Comparison of ENCODE assay signal across 22 cellular contexts in the genomic region with DNA sequence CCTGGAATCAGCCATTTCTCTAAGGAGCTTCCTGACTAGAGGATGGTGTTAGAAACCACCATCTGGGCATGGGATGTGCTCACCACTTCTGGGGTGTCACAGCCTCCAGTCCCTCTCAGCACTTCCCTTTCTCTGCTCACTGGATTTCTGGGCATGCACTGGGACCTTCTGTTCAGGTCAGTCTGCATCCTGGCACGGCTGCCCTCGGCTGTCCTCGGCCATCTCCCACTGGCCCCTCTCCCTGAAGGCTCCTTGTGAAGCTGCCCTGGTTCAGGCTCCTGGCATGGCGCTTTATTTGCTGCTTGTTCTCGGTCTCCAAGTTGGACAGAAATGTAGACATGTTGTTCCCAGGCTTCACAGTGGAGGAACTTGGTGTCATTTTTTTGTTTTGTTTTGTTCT. TPM values are rescaled to one million over a fixed set of nuclear protein-coding genes. Genes with fewer than 3 reads are reported as not detected.
DNase-seq lines count a peak whose midpoint lies in the region; ATAC-seq and TF ChIP-seq lines count a peak whose summit lies in the region.
"Had no signal": no experiment of that assay in that cellular context is flagged by ENCODE, and none has a peak within 500 bp of the region (broad histone marks: within the 10 kb centered on the region; RNA-seq: fewer than 3 reads in every experiment).

No MANE protein-coding gene starts in this region.

- no peak overlapping the region for H3K4me3 Mint-ChIP-seq in H9
- H3K4me3 Mint-ChIP-seq in activated T-cell treated with anti-CD3 and anti-CD28 coated beads, Interleukin-2, amount 50 U/mL, for 72 hours: no peak overlapping the region
- H3K4me3 Mint-ChIP-seq: CD4-positive, alpha-beta T cell; GM23338; HFFc6 had no signal

- TF ChIP-seq POLR2A in GM18505 (IDR thresholded peaks at IDR 0.05; ENCODE audit: borderline replicate concordance, extremely low read depth, insufficient read depth, insufficient read length): no peak

- H3K4me1 ChIP-seq in H9 (ENCODE audit: insufficient read depth, low read length) (no peaks in the 10 kb centered on the region; the same call in 1 of the 2 replicates), upper lobe of right lung (no peaks in the 10 kb centered on the region)
- H3K4me1 ChIP-seq: A549, Caco-2 had no signal

- no peak overlapping the region for H2BK15ac ChIP-seq in H9 (ENCODE audit: low read depth, low read length)

- no peak overlapping the region for H2AK5ac ChIP-seq in H9 (ENCODE audit: insufficient read length, low read length)

- H3K9me3 ChIP-seq in H9 (ENCODE audit: control insufficient read depth, low read depth, low read length) (no peaks in the 10 kb centered on the region), upper lobe of right lung (no peaks in the 10 kb centered on the region)
- H3K9me3 ChIP-seq: Caco-2 had no signal

- H3K23me2 ChIP-seq in H9 (ENCODE audit: insufficient read length, low read depth, low read length, poor library complexity, severe bottlenecking): no peaks in the 10 kb centered on the region

- no peak for TF ChIP-seq CTCF in H9 (conservative IDR thresholded peaks at IDR 0.05)
- no peak for TF ChIP-seq CTCF in upper lobe of right lung (IDR thresholded peaks at IDR 0.05)

- no peak overlapping the region for H4K91ac ChIP-seq in H9 (ENCODE audit: insufficient read length, low read depth, low read length)

- H3K36me3 Mint-ChIP-seq in H9 (ENCODE audit: insufficient read depth in 1 of 3, low read depth in 3 of 3): peaks cover 0 to 10% (median 3%) of the 10 kb centered on the region in 3 experiments; a peak in 4 of 7 replicates
- H3K36me3 Mint-ChIP-seq in activated T-cell treated with anti-CD3 and anti-CD28 coated beads, Interleukin-2, amount 50 U/mL, for 72 hours (ENCODE audit: insufficient read depth in 2 of 2): no peaks in the 10 kb centered on the region

- no peak overlapping the region for H3K18ac ChIP-seq in H9 (ENCODE audit: insufficient read length, low read depth, low read length)

- intact Hi-C loops in upper lobe of right lung (cut with DNase I): no loop called here

- H2BK20ac ChIP-seq in H9 (ENCODE audit: low read depth, low read length, poor library complexity, severe bottlenecking): no peak overlapping the region

- no peaks in the 10 kb centered on the region for H3K79me1 ChIP-seq in H9 (ENCODE audit: insufficient read depth, low read depth, low read length, poor library complexity, severe bottlenecking)

- no peak for ATAC-seq in GM18505 (IDR thresholded peaks at IDR 0.05; ENCODE audit: unreplicated experiment)
- no peak for ATAC-seq in activated T-cell treated with anti-CD3 and anti-CD28 coated beads, Interleukin-2, amount 50 U/mL, for 72 hours (replicated peaks in 1 of 2)
- ATAC-seq in upper lobe of right lung: no peak
- ATAC-seq: A549, GM23338, HCT116, HepG2 had no signal

- H3K56ac ChIP-seq in H9 (ENCODE audit: insufficient read length, low read depth, low read length): no peak overlapping the region

- no peak overlapping the region for H4K8ac ChIP-seq in H9 (replicated peaks; ENCODE audit: insufficient read length, low read depth, low read length)

- peaks cover 0 to 4% of the 10 kb centered on the region in 2 experiments; a peak in 1 of 4 replicates for H3K4me1 Mint-ChIP-seq in H9
- peaks cover 17% of the 10 kb centered on the region for H3K4me1 Mint-ChIP-seq in activated T-cell treated with anti-CD3 and anti-CD28 coated beads, Interleukin-2, amount 50 U/mL, for 72 hours (ENCODE audit: low read depth)

- no peak overlapping the region for H3K27ac ChIP-seq in H9 (ENCODE audit: insufficient read length, low read depth, low read length)
- no peak overlapping the region for H3K27ac ChIP-seq in upper lobe of right lung
- H3K27ac ChIP-seq: 22Rv1, A549, C4-2B had no signal

- no peak overlapping the region for H3K14ac ChIP-seq in H9 (ENCODE audit: insufficient read depth, low read length)

- H3K4me2 ChIP-seq in H9 (ENCODE audit: insufficient read depth, insufficient read length, low read length): no peak overlapping the region
- H3K4me2 ChIP-seq: A549, GM23338 had no signal

- no peaks in the 10 kb centered on the region for H3K27me3 ChIP-seq in H9 (ENCODE audit: insufficient read depth, low read length)
- no peaks in the 10 kb centered on the region for H3K27me3 ChIP-seq in upper lobe of right lung

- no peak overlapping the region for H4K5ac ChIP-seq in H9 (ENCODE audit: insufficient read length, low read depth, low read length)

- H3T11ph ChIP-seq in H9 (ENCODE audit: low read length): no peak overlapping the region

- H3K79me2 ChIP-seq in H9 (ENCODE audit: insufficient read depth, low read length): no peaks in the 10 kb centered on the region

- no peak overlapping the region for H2AFZ ChIP-seq in H9 (ENCODE audit: low read length)
- H2AFZ ChIP-seq: GM23338 had no signal

- peak overlapping the region in 1 of 3 experiments; percentile 70; a peak in 1 of 7 replicates for H3K27ac Mint-ChIP-seq in H9
- H3K27ac Mint-ChIP-seq in activated T-cell treated with anti-CD3 and anti-CD28 coated beads, Interleukin-2, amount 50 U/mL, for 72 hours: no peak overlapping the region
- H3K27ac Mint-ChIP-seq: CD4-positive, alpha-beta T cell; GM23338; HFFc6 had no signal

- H3K23ac ChIP-seq in H9 (ENCODE audit: insufficient read length, low read depth, low read length): no peak overlapping the region

- no peak overlapping the region for H3K4me3 ChIP-seq in upper lobe of right lung
- H3K4me3 ChIP-seq: A549, GM23338 had no signal

- DNase-seq in activated CD8-positive, alpha-beta memory T cell treated with anti-CD3 and anti-CD28 coated beads for 24 hours: peak; percentile 37
- DNase-seq in activated CD8-positive, alpha-beta memory T cell treated with anti-CD3 and anti-CD28 coated beads, Interleukin-2, amount 50 U/mL, for 48 hours: no peak
- peak; percentile 4 for DNase-seq in H9
- peak; percentile 84 for DNase-seq in mesenteric fat pad (ENCODE audit: low spot score)
- peak; percentile 5 for DNase-seq in stimulated activated CD8-positive, alpha-beta memory T cell treated with anti-CD3 and anti-CD28 coated beads, Interleukin-4, amount 100 ng/mL, for 48 hours
- DNase-seq in activated T-cell treated with anti-CD3 and anti-CD28 coated beads, Interleukin-2, amount 50 U/mL, for 72 hours: no peak
- no peak for DNase-seq in upper lobe of right lung
- DNase-seq: AML-193; Caco-2; CD4-positive, alpha-beta T cell; DMS153; DMS79; GDM1; HFFc6 had no signal

- no peaks in the 10 kb centered on the region for H3K36me3 ChIP-seq in upper lobe of right lung

- H2BK12ac ChIP-seq in H9 (ENCODE audit: insufficient read length, low read depth, low read length): no peak overlapping the region

- H2BK120ac ChIP-seq in H9 (ENCODE audit: low read depth, low read length, poor library complexity, severe bottlenecking): no peak overlapping the region

- H3K4ac ChIP-seq in H9 (ENCODE audit: low read depth, low read length): no peak overlapping the region

- H3K27me3 Mint-ChIP-seq in H9 (ENCODE audit: low read depth): no peaks in the 10 kb centered on the region
- H3K27me3 Mint-ChIP-seq in activated T-cell treated with anti-CD3 and anti-CD28 coated beads, Interleukin-2, amount 50 U/mL, for 72 hours (ENCODE audit: low read depth): no peaks in the 10 kb centered on the region
- H3K27me3 Mint-ChIP-seq: CD4-positive, alpha-beta T cell had no signal

- no peak overlapping the region for H3K9ac ChIP-seq in H9 (ENCODE audit: extremely low read depth, insufficient read length, low read length)

- H3K9me3 Mint-ChIP-seq in H9: peaks cover 11 to 14% of the 10 kb centered on the region in 2 experiments; a peak in 4 of 5 replicates
- no peaks in the 10 kb centered on the region for H3K9me3 Mint-ChIP-seq in activated T-cell treated with anti-CD3 and anti-CD28 coated beads, Interleukin-2, amount 50 U/mL, for 72 hours
- H3K9me3 Mint-ChIP-seq: CD4-positive, alpha-beta T cell; HFFc6 had no signal

- no peaks in the 10 kb centered on the region for H4K20me1 ChIP-seq in H9 (ENCODE audit: control insufficient read depth, insufficient read depth, insufficient read length)

- H2BK5ac ChIP-seq in H9 (ENCODE audit: insufficient read length, low read length): no peak overlapping the region

- no CpG with 5 or more reads among the region's 5 CpGs for WGBS in H9 (ENCODE audit: extremely low coverage, insufficient read length, low lambda C conversion rate)

RNA-seq across cellular contexts. Expression of gene TEX29, which starts 60.0 kb away (rescaled TPM):
- total RNA-seq in H9 (2021) (0.33 TPM in 1 of 2 replicates, not detected in the other), mesenteric fat pad (0.67 TPM), upper lobe of right lung (0.81 TPM)
- 1 to 10 TPM; 1.1 to 1.5 TPM for total RNA-seq in activated T-cell treated with anti-CD3 and anti-CD28 coated beads, Interleukin-2, amount 50 U/mL, for 72 hours
- total RNA-seq: Caco-2, Daoy, GM23338 had no signal

Comparison
In these comparisons a context has a peak if more than half of its experiments do, and no peak if none do; other contexts are left out.
1. DNase-seq: peak in activated CD8-positive, alpha-beta memory T cell treated with anti-CD3 and anti-CD28 coated beads for 24 hours (single experiment), H9 (single experiment), mesenteric fat pad (single experiment) and stimulated activated CD8-positive, alpha-beta memory T cell treated with anti-CD3 and anti-CD28 coated beads, Interleukin-4, amount 100 ng/mL, for 48 hours (single experiment); none in activated CD8-positive, alpha-beta memory T cell treated with anti-CD3 and anti-CD28 coated beads, Interleukin-2, amount 50 U/mL, for 48 hours (single experiment), activated T-cell treated with anti-CD3 and anti-CD28 coated beads, Interleukin-2, amount 50 U/mL, for 72 hours (0 of 2) and upper lobe of right lung (single experiment).